In the genomic region with DNA sequence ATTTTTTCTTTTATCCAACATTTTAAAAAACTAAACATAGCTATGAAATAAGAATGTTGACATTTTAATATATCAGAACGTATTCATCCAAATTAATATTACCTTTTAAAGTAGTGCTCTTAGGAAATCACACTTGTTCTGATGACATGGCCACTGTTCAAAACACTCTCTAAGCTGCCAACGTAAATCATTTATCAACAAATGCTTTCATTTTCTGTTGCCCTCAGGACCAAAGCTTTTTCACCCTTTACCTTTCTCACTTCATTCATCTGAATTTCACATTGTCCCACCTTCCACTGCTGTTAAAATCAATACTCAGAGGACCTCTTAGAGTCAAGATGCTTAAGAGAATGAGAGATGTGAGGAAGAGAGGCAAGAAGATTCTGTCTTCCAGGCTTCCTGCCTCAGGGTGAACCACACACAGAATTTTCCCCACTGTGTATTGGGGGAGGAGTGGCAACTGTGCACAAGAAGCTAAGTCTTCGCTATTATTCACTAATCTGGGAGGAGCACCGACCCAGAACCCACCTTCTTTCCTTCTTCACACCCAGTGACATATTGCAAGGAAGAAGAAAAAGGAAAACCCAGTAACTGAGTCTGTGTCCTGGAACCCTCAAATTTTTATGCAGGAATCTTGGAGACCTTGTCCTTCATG, we compare ENCODE assay signal across 11 cellular contexts. TPM values are rescaled to one million over a fixed set of nuclear protein-coding genes. Genes with fewer than 3 reads are reported as not detected.
A peak's percentile ranks its signal among the peaks of the same experiment; 100 is the strongest.
DNase-seq lines count a peak whose midpoint lies in the region; ATAC-seq, FAIRE-seq and TF ChIP-seq lines count a peak whose summit lies in the region.
"Had no signal": no experiment of that assay in that cellular context is flagged by ENCODE, and none has a peak within 500 bp of the region (broad histone marks: within the 10 kb centered on the region; RNA-seq: fewer than 3 reads in every experiment).

No MANE protein-coding gene starts in this region.

- DNase-seq in GM12878 (ENCODE audit: low read depth, low spot score) (no peak), MV-4-11 (lab: John Stamatoyannopoulos, UW) (no peak), amniotic stem cell (lab: John Stamatoyannopoulos, UW) (no peak), posterior vena cava (ENCODE audit: low spot score) (no peak)
- DNase-seq: activated CD4-positive, alpha-beta T cell treated with anti-CD3 and anti-CD28 coated beads for 1 hour; dorsolateral prefrontal cortex; NCI-H524 had no signal

- no peaks in the 10 kb centered on the region for H4K20me1 ChIP-seq in GM12878 (ENCODE audit: control insufficient read depth, insufficient read depth)

- H3K4me1 ChIP-seq in GM12878 (ENCODE audit: control insufficient read depth, insufficient read depth, low read length) (no peaks in the 10 kb centered on the region), mucosa of stomach (ENCODE audit: control insufficient read depth, insufficient read depth, low read length) (peaks cover 7% of the 10 kb centered on the region)

- intact Hi-C loops in GM12878 (cut with micrococcal nuclease; ENCODE audit: unreplicated experiment) (no loop called here), posterior vena cava (cut with DNase I) (no loop called here)

- in situ Hi-C loops in GM12878 (cut with MboI) = no loop called here

- 67% methylated on average over 4 of the region's 4 CpGs for WGBS in GM12878 (ENCODE audit: insufficient coverage, insufficient replicate concordance, low lambda C conversion rate, missing lambda C conversion rate)

- peak overlapping the region; percentile 50 for H3K4me2 ChIP-seq in GM12878 (ENCODE audit: control insufficient read depth, insufficient read depth)

- no peak for TF ChIP-seq RAD21 in GM12878 (IDR thresholded peaks at IDR 0.05; ENCODE audit: insufficient read depth, low read depth, low read length)

- TF ChIP-seq POLR2A in GM12878 (IDR thresholded peaks at IDR 0.05; ENCODE audit: low read depth, low read length) = no peak

- H3K4me3 ChIP-seq in GM12878 = no peak overlapping the region
- peak overlapping the region; percentile 23 for H3K4me3 ChIP-seq in mucosa of stomach (ENCODE audit: low read length)

- SMC1A ChIA-PET in GM12878 (lab: Charles Lee; ENCODE audit: uncharacterized antibody, unreplicated experiment) = interaction anchor here (1.0 to 1.8 kb wide), 4 partner anchors 13 to 279 kb away, joined by 3 to 8 read pairs (median 6); a partner anchor contains a TSS

- BruUV-seq in GM12878 (replicated peaks; lab: Mats Ljungman, UMichigan) = no TSS peak

- H3K27ac ChIP-seq in GM12878 (ENCODE audit: control insufficient read depth, insufficient read depth) = no peak overlapping the region

- H2AFZ ChIP-seq in GM12878 (ENCODE audit: control insufficient read depth, low read depth, low read length) = no peak overlapping the region

- TF ChIP-seq CTCF in GM12878 (IDR thresholded peaks at IDR 0.05 in 2 of 3, conservative IDR thresholded peaks at IDR 0.05 in 1 of 3; ENCODE audit: control insufficient read depth in 2 of 3, extremely low read depth in 1 of 3, insufficient read depth in 1 of 3, low read depth in 3 of 3, low read length in 3 of 3) = no peak

- CTCF ChIA-PET in GM12878 (lab: Yijun Ruan, JAX) = interaction anchor here (0.7 to 1.8 kb wide), 10 partner anchors 9 to 446 kb away, joined by 3 to 6 read pairs (median 3); no protein-coding TSS in a partner anchor

- H3K79me2 ChIP-seq in GM12878 (ENCODE audit: control insufficient read depth, insufficient read depth, low read length) = no peaks in the 10 kb centered on the region

- no peak overlapping the region for H3K9ac ChIP-seq in GM12878 (ENCODE audit: control insufficient read depth, insufficient read depth, low read length)
- H3K9ac ChIP-seq in mucosa of stomach (ENCODE audit: low read length) = no peak overlapping the region

- no peak for TF ChIP-seq EP300 in GM12878 (IDR thresholded peaks at IDR 0.05; ENCODE audit: borderline replicate concordance in 1 of 2, control insufficient read depth in 1 of 2, low read depth in 2 of 2, low read length in 2 of 2)

- RAD21 ChIA-PET in GM12878 (lab: Charles Lee; ENCODE audit: unreplicated experiment) = interaction anchor here (0.7 to 1.8 kb wide), 8 partner anchors 8 to 279 kb away, joined by 3 to 5 read pairs (median 4); a partner anchor contains a TSS

- FAIRE-seq in GM12878 (lab: Jason Lieb, UNC) = no peak

- H3K36me3 ChIP-seq in GM12878 (ENCODE audit: control insufficient read depth in 2 of 2, insufficient read depth in 2 of 2, low read length in 1 of 2) (no peaks in the 10 kb centered on the region), mucosa of stomach (ENCODE audit: control insufficient read depth, insufficient read depth, low read length) (no peaks in the 10 kb centered on the region)

- ATAC-seq in GM18498 (IDR thresholded peaks at IDR 0.05; ENCODE audit: unreplicated experiment) (peak; percentile 88), HG02938 (IDR thresholded peaks at IDR 0.05; ENCODE audit: unreplicated experiment) (peak; percentile 92), GM12878 (peak; percentile 87), HG03521 (IDR thresholded peaks at IDR 0.05; ENCODE audit: unreplicated experiment) (no peak)

- H3K27me3 ChIP-seq in GM12878 (replicated peaks in 1 of 2; ENCODE audit: control insufficient read depth in 2 of 2, insufficient read depth in 2 of 2, low read length in 1 of 2) = no peaks in the 10 kb centered on the region
- H3K27me3 ChIP-seq in mucosa of stomach (ENCODE audit: control insufficient read depth, insufficient read depth, low read length) = no peaks in the 10 kb centered on the region
- H3K27me3 ChIP-seq: dorsolateral prefrontal cortex had no signal

- no peaks in the 10 kb centered on the region; the same call in 2 of the 3 replicates for H3K9me3 ChIP-seq in GM12878 (replicated peaks; ENCODE audit: control insufficient read depth, insufficient read depth, low read length)
- H3K9me3 ChIP-seq in mucosa of stomach (ENCODE audit: control insufficient read depth, low read length) = no peaks in the 10 kb centered on the region

- POLR2A ChIA-PET in GM12878 (lab: Charles Lee) = no interaction called here

TF ChIP-seq in GM12878, 131 proteins besides CTCF, POLR2A, EP300 and RAD21 (continues in another document):
- TF ChIP-seq, protein P1, sequence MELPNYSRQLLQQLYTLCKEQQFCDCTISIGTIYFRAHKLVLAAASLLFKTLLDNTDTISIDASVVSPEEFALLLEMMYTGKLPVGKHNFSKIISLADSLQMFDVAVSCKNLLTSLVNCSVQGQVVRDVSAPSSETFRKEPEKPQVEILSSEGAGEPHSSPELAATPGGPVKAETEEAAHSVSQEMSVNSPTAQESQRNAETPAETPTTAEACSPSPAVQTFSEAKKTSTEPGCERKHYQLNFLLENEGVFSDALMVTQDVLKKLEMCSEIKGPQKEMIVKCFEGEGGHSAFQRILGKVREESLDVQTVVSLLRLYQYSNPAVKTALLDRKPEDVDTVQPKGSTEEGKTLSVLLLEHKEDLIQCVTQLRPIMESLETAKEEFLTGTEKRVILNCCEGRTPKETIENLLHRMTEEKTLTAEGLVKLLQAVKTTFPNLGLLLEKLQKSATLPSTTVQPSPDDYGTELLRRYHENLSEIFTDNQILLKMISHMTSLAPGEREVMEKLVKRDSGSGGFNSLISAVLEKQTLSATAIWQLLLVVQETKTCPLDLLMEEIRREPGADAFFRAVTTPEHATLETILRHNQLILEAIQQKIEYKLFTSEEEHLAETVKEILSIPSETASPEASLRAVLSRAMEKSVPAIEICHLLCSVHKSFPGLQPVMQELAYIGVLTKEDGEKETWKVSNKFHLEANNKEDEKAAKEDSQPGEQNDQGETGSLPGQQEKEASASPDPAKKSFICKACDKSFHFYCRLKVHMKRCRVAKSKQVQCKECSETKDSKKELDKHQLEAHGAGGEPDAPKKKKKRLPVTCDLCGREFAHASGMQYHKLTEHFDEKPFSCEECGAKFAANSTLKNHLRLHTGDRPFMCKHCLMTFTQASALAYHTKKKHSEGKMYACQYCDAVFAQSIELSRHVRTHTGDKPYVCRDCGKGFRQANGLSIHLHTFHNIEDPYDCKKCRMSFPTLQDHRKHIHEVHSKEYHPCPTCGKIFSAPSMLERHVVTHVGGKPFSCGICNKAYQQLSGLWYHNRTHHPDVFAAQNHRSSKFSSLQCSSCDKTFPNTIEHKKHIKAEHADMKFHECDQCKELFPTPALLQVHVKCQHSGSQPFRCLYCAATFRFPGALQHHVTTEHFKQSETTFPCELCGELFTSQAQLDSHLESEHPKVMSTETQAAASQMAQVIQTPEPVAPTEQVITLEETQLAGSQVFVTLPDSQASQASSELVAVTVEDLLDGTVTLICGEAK (IDR thresholded peaks at IDR 0.05; ENCODE audit: borderline replicate concordance) = no peak
- no peak for TF ChIP-seq CBFB (IDR thresholded peaks at IDR 0.05; ENCODE audit: low read depth)
- no peak for TF ChIP-seq ZNF622 (IDR thresholded peaks at IDR 0.05)
- TF ChIP-seq SUPT20H (IDR thresholded peaks at IDR 0.05; ENCODE audit: borderline replicate concordance, control insufficient read depth, low read depth, low read length) = no peak
- TF ChIP-seq POLR2AphosphoS5 (IDR thresholded peaks at IDR 0.05; ENCODE audit: low read length) = no peak
- no peak for TF ChIP-seq NR2C2 (IDR thresholded peaks at IDR 0.05; ENCODE audit: borderline replicate concordance, control insufficient read depth, insufficient read length, low read depth)

RNA-seq across cellular contexts. Expression of a gene that starts 21.0 kb away (rescaled TPM):
- 10.9 and 14.1 TPM in 2 replicates for total RNA-seq in GM12878 (2013; cell fraction: nucleolus; rRNA removed)
- total RNA-seq in GM12878 (2014; rRNA removed) (17.2 and 21.0 TPM in 2 replicates), GM12878 (2014; rRNA removed; fragmentation: Illumina TruSeq; extraction: Trizol) (16.4 and 17.6 TPM in 2 replicates), GM12878 (2021) (14.2 and 15.5 TPM in 2 replicates), posterior vena cava (10 to 100 TPM; 25.8 to 25.9 TPM)
- polyA plus RNA-seq in GM12878 (2011; ENCODE audit: low read depth) = 10.0 TPM
- polyA plus RNA-seq in GM12878 (2011; rRNA removed) (36.1 and 42.8 TPM in 2 replicates), GM12878 (2014; fragmentation: Illumina TruSeq; extraction: Trizol) (22.3 and 26.9 TPM in 2 replicates), GM12878 (2014; fragmentation: Nextera tagmentation; extraction: Ambion mirVana) (1 to 10 TPM; 8.7 to 9.2 TPM), GM12878 (2014; rRNA removed) (16.7 and 20.0 TPM in 2 replicates), GM12878 (2016; fragmentation: Nextera tagmentation; extraction: Ambion mirVana) (10 to 100 TPM; 27.2 to 28.2 TPM)
- 16.7 and 27.8 TPM in 2 replicates for polyA plus RNA-seq in GM12878 (2011; cell fraction: cytosol; rRNA removed)
- 12.0 and 12.2 TPM in 2 replicates for polyA plus RNA-seq in GM12878 (2011; cell fraction: nucleus; rRNA removed)
- 12.6 and 16.3 TPM in 2 replicates for polyA plus RNA-seq in GM12878 (2012)
- 9.4 and 14.2 TPM in 2 replicates for polyA minus RNA-seq in GM12878 (2011; rRNA and poly(A)+ RNA removed)
- polyA minus RNA-seq in GM12878 (2011; cell fraction: cytosol; rRNA and poly(A)+ RNA removed) = 3.5 and 3.7 TPM in 2 replicates
- 5.2 and 12.3 TPM in 2 replicates for polyA minus RNA-seq in GM12878 (2011; cell fraction: nucleus; rRNA and poly(A)+ RNA removed)
